ENCODE assay signal across 18 cellular contexts in genomic region chr9:4936277-4936676, GRCh38. TPM values are rescaled to one million over a fixed set of nuclear protein-coding genes. Genes with fewer than 3 reads are reported as not detected.
A peak's percentile ranks its signal among the peaks of the same experiment; 100 is the strongest.
DNase-seq lines count a peak whose midpoint lies in the region; ATAC-seq, FAIRE-seq and TF ChIP-seq lines count a peak whose summit lies in the region.
"Had no signal": no experiment of that assay in that cellular context is flagged by ENCODE, and none has a peak within 500 bp of the region (broad histone marks: within the 10 kb centered on the region; RNA-seq: fewer than 3 reads in every experiment).

No MANE protein-coding gene starts in this region.

- H3K9me1 ChIP-seq in keratinocyte (ENCODE audit: control insufficient read depth, extremely low read depth, insufficient read depth, low read length) = no peaks in the 10 kb centered on the region

- H3K27me3 ChIP-seq in keratinocyte (ENCODE audit: control insufficient read depth, extremely low read depth, insufficient read depth, low read length) (no peaks in the 10 kb centered on the region), testis (no peaks in the 10 kb centered on the region), upper lobe of right lung (no peaks in the 10 kb centered on the region)
- H3K27me3 ChIP-seq: BLaER1, suprapubic skin had no signal

- no peak overlapping the region for H3K27ac ChIP-seq in OCI-LY7 (ENCODE audit: low read depth, low read length, poor library complexity, severe bottlenecking)
- no peak overlapping the region for H3K27ac ChIP-seq in keratinocyte (ENCODE audit: control insufficient read depth, insufficient read depth, low read length)
- H3K27ac ChIP-seq in testis = peak overlapping the region; percentile 27 to 47
- H3K27ac ChIP-seq in upper lobe of right lung = no peak overlapping the region
- H3K27ac ChIP-seq: BLaER1, suprapubic skin had no signal

- peak overlapping the region; percentile 95; the same call in 1 of the 2 replicates for H2AFZ ChIP-seq in OCI-LY7 (ENCODE audit: low read length)
- H2AFZ ChIP-seq in keratinocyte (ENCODE audit: control insufficient read depth, low read length) = peak overlapping the region; percentile 36

- H3K9me3 ChIP-seq in OCI-LY7 (ENCODE audit: low read length) = no peaks in the 10 kb centered on the region
- H3K9me3 ChIP-seq in keratinocyte (ENCODE audit: control insufficient read depth, low read depth, low read length) = no peaks in the 10 kb centered on the region
- no peaks in the 10 kb centered on the region for H3K9me3 ChIP-seq in testis
- no peaks in the 10 kb centered on the region for H3K9me3 ChIP-seq in upper lobe of right lung
- H3K9me3 ChIP-seq: BLaER1, suprapubic skin had no signal

- H3K36me3 ChIP-seq in OCI-LY7 (ENCODE audit: insufficient read depth, low read length) = no peaks in the 10 kb centered on the region
- H3K36me3 ChIP-seq in keratinocyte (ENCODE audit: control insufficient read depth in 2 of 2, extremely low read depth in 1 of 2, insufficient read depth in 2 of 2, low read length in 2 of 2) = no peaks in the 10 kb centered on the region
- H3K36me3 ChIP-seq in testis (ENCODE audit: low read depth, missing control alignments) = no peaks in the 10 kb centered on the region
- no peaks in the 10 kb centered on the region for H3K36me3 ChIP-seq in upper lobe of right lung
- H3K36me3 ChIP-seq: BLaER1, suprapubic skin had no signal

- no peak for ATAC-seq in GM21825 (IDR thresholded peaks at IDR 0.05; ENCODE audit: unreplicated experiment)
- no peak for ATAC-seq in upper lobe of right lung
- no peak for ATAC-seq in HG03521 (IDR thresholded peaks at IDR 0.05; ENCODE audit: unreplicated experiment)

- no peak for DNase-seq in activated naive CD4-positive, alpha-beta T cell (lab: John Stamatoyannopoulos, UW)
- DNase-seq in OCI-LY7 (ENCODE audit: low spot score) = no peak
- DNase-seq in keratinocyte (ENCODE audit: low read depth, low spot score) = no peak
- no peak for DNase-seq in testis
- no peak for DNase-seq in upper lobe of right lung
- DNase-seq: activated gamma-delta T cell treated with Interleukin-2 at 50 U/mL for 16 hours, HCEC 1CT, Kasumi-1, kidney glomerular epithelial cell, NCI-H2171, nucleus accumbens had no signal

- WGBS in testis, 2 donors = 60% methylated on average over 3 of the region's 3 CpGs

- CTCF ChIA-PET in OCI-LY7 (lab: Charles Lee; ENCODE audit: unreplicated experiment) = no interaction called here

- peaks cover 2% of the 10 kb centered on the region for H3K36me3 Mint-ChIP-seq in activated naive CD4-positive, alpha-beta T cell treated with anti-CD3 and anti-CD28 coated beads, Interleukin-2, amount 50 U/mL, for 24 hours

- no peak overlapping the region for H3K9ac ChIP-seq in keratinocyte (ENCODE audit: control insufficient read depth, extremely low read depth, insufficient read depth, low read length)
- H3K9ac ChIP-seq: BLaER1 had no signal

- no peak for TF ChIP-seq POLR2A in testis (IDR thresholded peaks at IDR 0.05)

- no peak for FAIRE-seq in keratinocyte (lab: Jason Lieb, UNC)
- FAIRE-seq: TTC549 had no signal

- H3K27ac Mint-ChIP-seq in activated naive CD4-positive, alpha-beta T cell treated with anti-CD3 and anti-CD28 coated beads, Interleukin-2, amount 50 U/mL, for 24 hours = peak overlapping the region; percentile 95

- H4K20me1 ChIP-seq in OCI-LY7 (ENCODE audit: insufficient read depth, low read length) (no peaks in the 10 kb centered on the region), keratinocyte (ENCODE audit: control insufficient read depth, extremely low read depth, insufficient read depth, low read length) (no peaks in the 10 kb centered on the region)
- H4K20me1 ChIP-seq: BLaER1 had no signal

- POLR2A ChIA-PET in OCI-LY7 (lab: Charles Lee) = interaction anchor here (0.6 to 0.7 kb wide), 2 partner anchors 14 to 47 kb away, joined by 3 read pairs; no protein-coding TSS in a partner anchor

- H3K4me1 Mint-ChIP-seq in activated naive CD4-positive, alpha-beta T cell treated with anti-CD3 and anti-CD28 coated beads, Interleukin-2, amount 50 U/mL, for 24 hours = peaks cover 55% of the 10 kb centered on the region

- no peaks in the 10 kb centered on the region for H3K9me2 ChIP-seq in OCI-LY7 (ENCODE audit: insufficient read depth, low read length)

- H3K4me3 Mint-ChIP-seq in activated naive CD4-positive, alpha-beta T cell treated with anti-CD3 and anti-CD28 coated beads, Interleukin-2, amount 50 U/mL, for 24 hours = peak overlapping the region; percentile 67

- peaks cover 53% of the 10 kb centered on the region for H3K4me1 ChIP-seq in OCI-LY7 (ENCODE audit: insufficient read depth, low read length, poor library complexity, severe bottlenecking)
- H3K4me1 ChIP-seq in keratinocyte (ENCODE audit: control insufficient read depth, extremely low read depth, insufficient read depth, low read length) = peaks cover 13% of the 10 kb centered on the region
- H3K4me1 ChIP-seq in testis = peaks cover 7% of the 10 kb centered on the region
- H3K4me1 ChIP-seq in upper lobe of right lung = peaks cover 31% of the 10 kb centered on the region

- H3K27me3 Mint-ChIP-seq in activated naive CD4-positive, alpha-beta T cell treated with anti-CD3 and anti-CD28 coated beads, Interleukin-2, amount 50 U/mL, for 24 hours = no peaks in the 10 kb centered on the region

- no peaks in the 10 kb centered on the region for H3K9me3 Mint-ChIP-seq in activated naive CD4-positive, alpha-beta T cell treated with anti-CD3 and anti-CD28 coated beads, Interleukin-2, amount 50 U/mL, for 24 hours

- intact Hi-C loops in OCI-LY7 (cut with micrococcal nuclease; ENCODE audit: unreplicated experiment) = loop anchor here (2.0 kb wide), 1 partner anchor 49 kb away; the partner anchor contains the start of gene JAK2
- intact Hi-C loops in testis (cut with DNase I; ENCODE audit: low total_unique reads) = loop anchor here (10.0 kb wide), 1 partner anchor 49 kb away; the partner anchor contains the start of gene JAK2
- intact Hi-C loops in upper lobe of right lung (cut with DNase I) = no loop called here

- TF ChIP-seq CTCF in OCI-LY7 (conservative IDR thresholded peaks at IDR 0.05; ENCODE audit: low read length) (no peak), keratinocyte (optimal IDR thresholded peaks at IDR 0.05 in 1 of 3, IDR thresholded peaks at IDR 0.05 in 1 of 3, conservative IDR thresholded peaks at IDR 0.05 in 1 of 3; ENCODE audit: extremely low read depth in 1 of 3, insufficient read depth in 2 of 3, low read length in 3 of 3) (no peak), testis (IDR thresholded peaks at IDR 0.05) (no peak), upper lobe of right lung (IDR thresholded peaks at IDR 0.05) (no peak)

- H3K4me3 ChIP-seq in OCI-LY7 (ENCODE audit: low read depth, low read length, poor library complexity, severe bottlenecking) (peak overlapping the region; percentile 38), keratinocyte (ENCODE audit: control insufficient read depth in 2 of 3, extremely low read depth in 1 of 3, insufficient read depth in 2 of 3, low read depth in 1 of 3, low read length in 3 of 3) (no peak overlapping the region), testis (no peak overlapping the region), upper lobe of right lung (no peak overlapping the region)
- H3K4me3 ChIP-seq: BLaER1, coronary artery, suprapubic skin had no signal

- no peaks in the 10 kb centered on the region for H3K79me2 ChIP-seq in OCI-LY7 (ENCODE audit: insufficient read depth, low read depth, low read length)
- no peaks in the 10 kb centered on the region for H3K79me2 ChIP-seq in keratinocyte (ENCODE audit: control insufficient read depth, insufficient read depth, low read length)

- H3K4me2 ChIP-seq in OCI-LY7 (ENCODE audit: low read length) (peak overlapping the region; percentile 57), keratinocyte (ENCODE audit: control insufficient read depth, extremely low read depth, insufficient read depth, low read depth, low read length) (peak overlapping the region; percentile 5)
- H3K4me2 ChIP-seq: BLaER1 had no signal

- BruUV-seq in OCI-LY7 (replicated peaks; lab: Mats Ljungman, UMichigan) = no TSS peak

- dilution Hi-C loops in keratinocyte (cut with MboI; ENCODE audit: extremely low pct_ligation_motif_present, low sequenced_read_pairs) = no loop called here

RNA-seq across cellular contexts. Expression of gene JAK2, which starts 48.8 kb away (rescaled TPM):
- 3.7 and 4.4 TPM in 2 replicates for total RNA-seq in OCI-LY7 (2014; rRNA removed; shearing (Covaris generic))
- total RNA-seq in OCI-LY7 (2022) (11.4 and 12.5 TPM in 2 replicates), testis (10 to 100 TPM; 24.1 to 25.5 TPM), upper lobe of right lung (24.4 TPM)
- polyA plus RNA-seq in keratinocyte (2.6 to 5.4 TPM (median 3.9 TPM) in 3 replicates), testis (ENCODE audit: insufficient read depth, low read depth, low replicate concordance) (14.0 TPM)
- 6.2 TPM for polyA plus RNA-seq in keratinocyte (2011; ENCODE audit: low read depth)
- 2.2 and 3.7 TPM in 2 replicates for polyA plus RNA-seq in keratinocyte (2011; cell fraction: cytosol; rRNA removed)
- 4.5 and 6.6 TPM in 2 replicates for polyA plus RNA-seq in keratinocyte (2011; cell fraction: nucleus; rRNA removed)
- polyA plus RNA-seq in keratinocyte (2012; ENCODE audit: low replicate concordance) = 3.4 and 4.7 TPM in 2 replicates
- polyA minus RNA-seq in keratinocyte = 0.39 to 13.6 TPM (median 5.9 TPM) in 3 replicates
- polyA minus RNA-seq in keratinocyte (2011; cell fraction: cytosol; rRNA and poly(A)+ RNA removed) = 7.7 TPM
- polyA minus RNA-seq in keratinocyte (2011; cell fraction: nucleus; rRNA and poly(A)+ RNA removed) = 8.7 and 19.9 TPM in 2 replicates

Comparison
In these comparisons a context has a peak if more than half of its experiments do, and no peak if none do; other contexts are left out.
1. H3K27ac ChIP-seq: peak in testis (2 of 2); none in OCI-LY7 (single experiment), keratinocyte (single experiment) and upper lobe of right lung (single experiment).